8 cellular contexts compared by ENCODE assay signal in genomic region chr7:100130608-100131453, GRCh38. TPM values are rescaled to one million over a fixed set of nuclear protein-coding genes. Genes with fewer than 3 reads are reported as not detected.
DNase-seq lines count a peak whose midpoint lies in the region; ATAC-seq and TF ChIP-seq lines count a peak whose summit lies in the region.

No MANE protein-coding gene starts in this region.

- no peak overlapping the region for H3K27ac ChIP-seq in right atrium auricular region

- no peak overlapping the region for H3K4me3 Mint-ChIP-seq in activated naive CD8-positive, alpha-beta T cell treated with anti-CD3 and anti-CD28 coated beads, Interleukin-2, amount 50 U/mL, for 24 hours

- H3K27ac Mint-ChIP-seq in activated naive CD8-positive, alpha-beta T cell treated with anti-CD3 and anti-CD28 coated beads, Interleukin-2, amount 50 U/mL, for 24 hours, result no peak overlapping the region

- H3K27me3 Mint-ChIP-seq in activated naive CD8-positive, alpha-beta T cell treated with anti-CD3 and anti-CD28 coated beads, Interleukin-2, amount 50 U/mL, for 24 hours, result no peaks in the 10 kb centered on the region

- H3K79me2 ChIP-seq in Loucy (ENCODE audit: insufficient read depth, low read length), result peaks cover 7% of the 10 kb centered on the region; the same call in 1 of the 2 replicates

- H3K9me3 ChIP-seq in Loucy (ENCODE audit: insufficient read depth, low read depth, low read length), result no peaks in the 10 kb centered on the region
- no peaks in the 10 kb centered on the region for H3K9me3 ChIP-seq in right atrium auricular region

- no peaks in the 10 kb centered on the region for H3K9me3 Mint-ChIP-seq in activated naive CD8-positive, alpha-beta T cell treated with anti-CD3 and anti-CD28 coated beads, Interleukin-2, amount 50 U/mL, for 24 hours

- no peaks in the 10 kb centered on the region for H3F3A ChIP-seq in Loucy (ENCODE audit: low read depth)

- H3K9ac ChIP-seq in Loucy (ENCODE audit: low read depth, low read length, poor library complexity, severe bottlenecking), result peak overlapping the region; percentile 35

- H3K36me3 ChIP-seq in Loucy (ENCODE audit: insufficient read depth, low read length), result no peaks in the 10 kb centered on the region
- no peaks in the 10 kb centered on the region for H3K36me3 ChIP-seq in right atrium auricular region

- peak; percentile 31 for ATAC-seq in SK-N-SH treated with all-trans-retinoic acid at 6 μM for 48 hours
- ATAC-seq in activated naive CD8-positive, alpha-beta T cell treated with anti-CD3 and anti-CD28 coated beads, Interleukin-2, amount 50 U/mL, for 24 hours, result no peak
- ATAC-seq in GM19463 (IDR thresholded peaks at IDR 0.05; ENCODE audit: unreplicated experiment), result no peak
- no peak for ATAC-seq in GM21619 (IDR thresholded peaks at IDR 0.05; ENCODE audit: unreplicated experiment)

- peaks cover 32% of the 10 kb centered on the region for H3K4me1 Mint-ChIP-seq in activated naive CD8-positive, alpha-beta T cell treated with anti-CD3 and anti-CD28 coated beads, Interleukin-2, amount 50 U/mL, for 24 hours

- peaks cover 12% of the 10 kb centered on the region for H3K4me1 ChIP-seq in Loucy (ENCODE audit: insufficient read depth, low read length, poor library complexity, severe bottlenecking)
- H3K4me1 ChIP-seq in right atrium auricular region, result peaks cover 0 to 23% of the 10 kb centered on the region in 2 donors

- no peaks in the 10 kb centered on the region for H3K9me2 ChIP-seq in Loucy (replicated peaks; ENCODE audit: low read depth, low read length)

- H3K4me3 ChIP-seq in Loucy (ENCODE audit: low read length, poor library complexity, severe bottlenecking) (peak overlapping the region; percentile 66), right atrium auricular region (no peak overlapping the region)

- H2AFZ ChIP-seq in Loucy (ENCODE audit: low read length), result peak overlapping the region; percentile 89

- no peaks in the 10 kb centered on the region for H3K27me3 ChIP-seq in Loucy (ENCODE audit: insufficient read depth, low read length, poor library complexity, severe bottlenecking)
- no peaks in the 10 kb centered on the region for H3K27me3 ChIP-seq in right atrium auricular region

- peaks cover 4% of the 10 kb centered on the region for H3K36me3 Mint-ChIP-seq in activated naive CD8-positive, alpha-beta T cell treated with anti-CD3 and anti-CD28 coated beads, Interleukin-2, amount 50 U/mL, for 24 hours (ENCODE audit: low read depth)

- DNase-seq in DMS53 treated with DMSO at 0.1 percent for 48 hours (lab: John Stamatoyannopoulos, UW; ENCODE audit: unreplicated experiment), result peak; percentile 88
- peak; percentile 92 for DNase-seq in activated naive CD8-positive, alpha-beta T cell treated with anti-CD3 and anti-CD28 coated beads, Interleukin-2, amount 50 U/mL, for 24 hours
- DNase-seq in right atrium auricular region (ENCODE audit: low spot score), result peak; percentile 70
- DNase-seq in retina, result peak; percentile 90

- H4K20me1 ChIP-seq in Loucy (ENCODE audit: insufficient read depth, low read length, poor library complexity, severe bottlenecking), result no peaks in the 10 kb centered on the region

- peak; percentile 76 for TF ChIP-seq CTCF in Loucy (conservative IDR thresholded peaks at IDR 0.05; ENCODE audit: low read length)
- TF ChIP-seq CTCF in right atrium auricular region (IDR thresholded peaks at IDR 0.05), result peak; percentile 76 to 91

- H3K4me2 ChIP-seq in Loucy (ENCODE audit: low read depth, low read length, poor library complexity, severe bottlenecking), result peak overlapping the region; percentile 81

TF ChIP-seq in SK-N-SH treated with all-trans-retinoic acid at 6 μM for 48 hours, 23 proteins besides CTCF, POLR2A, EP300 and RAD21:
- TF ChIP-seq BACH2 (CRISPR knock-in tag; IDR thresholded peaks at IDR 0.05; ENCODE audit: borderline replicate concordance), result no peak
TF ChIP-seq in SK-N-SH treated with all-trans-retinoic acid at 6 μM for 48 hours: peak in this region for 0.

RNA-seq across cellular contexts. Expression of gene MBLAC1, which starts 4.1 kb away (rescaled TPM):
- 1 to 10 TPM; 3.3 to 6.1 TPM for total RNA-seq in right atrium auricular region

RNA-seq across cellular contexts. Expression of gene CNPY4, which starts 11.4 kb away (rescaled TPM):
- 1 to 10 TPM; 6.1 to 6.2 TPM for total RNA-seq in right atrium auricular region

RNA-seq across cellular contexts. Expression of gene TAF6, which starts 11.7 kb away (rescaled TPM):
- total RNA-seq in right atrium auricular region, result 10 to 100 TPM; 41.7 to 49.1 TPM

RNA-seq across cellular contexts. Expression of gene LAMTOR4, which starts 17.9 kb away (rescaled TPM):
- total RNA-seq in right atrium auricular region, result 100 to 1,000 TPM; 153 to 168 TPM

RNA-seq across cellular contexts. Expression of gene TRAPPC14, which starts 27.7 kb away (rescaled TPM):
- 1 to 10 TPM; 5.1 to 8.3 TPM for total RNA-seq in right atrium auricular region
